In genomic region chr4:180253419-180253818, GRCh38 we compare ENCODE assay signal across 11 cellular contexts.
"Had no signal": no experiment of that assay in that cellular context is flagged by ENCODE, and none has a peak within 500 bp of the region (broad histone marks: within the 10 kb centered on the region; RNA-seq: fewer than 3 reads in every experiment).

No MANE protein-coding gene starts in this region.

- DNase-seq: GM23248, GOT3, H7, H9, HCEC 1CT, HFFc6 had no signal

- H3K4me3 ChIP-seq: GM23248, GM23338, HAP-1 had no signal

- H3K27ac ChIP-seq: GM23248 had no signal

- H3K4me1 ChIP-seq: HAP-1 had no signal

- H3K4me2 ChIP-seq: GM23338 had no signal

- H3K36me3 ChIP-seq: HAP-1 had no signal

- H2AFZ ChIP-seq: GM23248, GM23338 had no signal

- H3K27ac Mint-ChIP-seq: GM23338, H9, HFFc6 had no signal

- ATAC-seq: GM23338, HCT116 had no signal

- H3K4me3 Mint-ChIP-seq: GM23338, H9, HFFc6 had no signal

- H3K9me3 ChIP-seq: HAP-1 had no signal

- H3K4me1 Mint-ChIP-seq: GM23338, H9 had no signal

- H3K9me3 Mint-ChIP-seq: GM23338, H9 had no signal

- FAIRE-seq: H1, H54 had no signal

- H3K9ac ChIP-seq: GM23248 had no signal
